34 cellular contexts compared by ENCODE assay signal in genomic region chr14:31749275-31749674, GRCh38.
"Had no signal": no experiment of that assay in that cellular context is flagged by ENCODE, and none has a peak within 500 bp of the region (broad histone marks: within the 10 kb centered on the region; RNA-seq: fewer than 3 reads in every experiment).

No MANE protein-coding gene starts in this region.

- H3K4me3 ChIP-seq: MG63 had no signal

- DNase-seq: Karpas-422, Kasumi-1, MG63, MM.1S, MV-4-11, NCI-H1048, NCI-H1092, NCI-H1092 treated with DMSO at 0.1 percent for 48 hours, NCI-H1105, NCI-H1105 treated with DMSO at 0.1 percent for 48 hours, NCI-H1417, NCI-H1417 treated with DMSO at 0.1 percent for 48 hours, NCI-H1436, NCI-H1436 treated with DMSO at 0.1 percent for 48 hours, NCI-H146, NCI-H1694, NCI-H1694 treated with DMSO at 0.1 percent for 48 hours, NCI-H187, NCI-H187 treated with DMSO at 0.1 percent for 48 hours, NCI-H1930, NCI-H2029, NCI-H2029 treated with DMSO at 0.1 percent for 48 hours, NCI-H2081, NCI-H2081 treated with DMSO at 0.1 percent for 48 hours, NCI-H2107, NCI-H2171, NCI-H2171 treated with DMSO at 0.1 percent for 48 hours, NCI-H2227 treated with DMSO at 0.1 percent for 48 hours, NCI-H226, NCI-H345, NCI-H446, NCI-H446 treated with DMSO at 0.1 percent for 48 hours, NCI-H510A, NCI-H510A treated with DMSO at 0.1 percent for 48 hours had no signal

- H3K27me3 ChIP-seq: MG63 had no signal

- H3K36me3 ChIP-seq: MG63 had no signal
